ENCODE assay signal across 8 cellular contexts in genomic region chr20:36835453-36836198, GRCh38. TPM values are rescaled to one million over a fixed set of nuclear protein-coding genes. Genes with fewer than 3 reads are reported as not detected.
DNase-seq lines count a peak whose midpoint lies in the region.

No MANE protein-coding gene starts in this region.

- no CpG with 5 or more reads among the region's 28 CpGs for WGBS in neuronal stem cell (ENCODE audit: extremely low coverage in 2 of 2, insufficient read length in 2 of 2, insufficient replicate concordance in 1 of 2), 2 donors

- H3K4me1 ChIP-seq in neuronal stem cell (ENCODE audit: control insufficient read depth in 2 of 2, insufficient read depth in 1 of 2, low read depth in 1 of 2, low read length in 2 of 2) (peaks cover 10 to 11% of the 10 kb centered on the region in 2 donors), stomach smooth muscle (ENCODE audit: control insufficient read depth, insufficient read depth, low read length) (peaks cover 56% of the 10 kb centered on the region)

- H3K4me3 ChIP-seq in MG63: no peak overlapping the region
- peak overlapping the region in 1 of 2 donors; percentile 35 for H3K4me3 ChIP-seq in neuronal stem cell (ENCODE audit: low read length in 2 of 2)
- H3K4me3 ChIP-seq in stomach smooth muscle (ENCODE audit: low read length in 2 of 2): peak overlapping the region; percentile 7 to 60

- no peak overlapping the region for H4K91ac ChIP-seq in neuronal stem cell (ENCODE audit: low read depth, low read length, poor library complexity)

- peak overlapping the region; percentile 23 for H3K23ac ChIP-seq in neuronal stem cell (ENCODE audit: low read depth, low read length, poor library complexity)

- no peak overlapping the region for H2BK120ac ChIP-seq in neuronal stem cell (ENCODE audit: low read depth, low read length)

- peak overlapping the region; percentile 69 for H2AFZ ChIP-seq in neuronal stem cell (ENCODE audit: low read length)

- peak overlapping the region; percentile 72 for H2AK5ac ChIP-seq in neuronal stem cell (ENCODE audit: low read depth, low read length)

- peak overlapping the region; percentile 82 for H3K18ac ChIP-seq in neuronal stem cell (ENCODE audit: low read length)

- H3K9me3 ChIP-seq in MG63: no peaks in the 10 kb centered on the region
- peaks cover 0 to 2% of the 10 kb centered on the region in 2 donors for H3K9me3 ChIP-seq in neuronal stem cell (replicated peaks in 1 of 2; ENCODE audit: control insufficient read depth in 2 of 2, insufficient read depth in 1 of 2, low read depth in 1 of 2, low read length in 2 of 2)
- no peaks in the 10 kb centered on the region for H3K9me3 ChIP-seq in stomach smooth muscle (ENCODE audit: control insufficient read depth in 2 of 2, low read length in 2 of 2)

- H3K4ac ChIP-seq in neuronal stem cell (ENCODE audit: low read length): no peak overlapping the region

- H2BK5ac ChIP-seq in neuronal stem cell (ENCODE audit: low read length): peak overlapping the region; percentile 46

- no peaks in the 10 kb centered on the region for H3K27me3 ChIP-seq in MG63
- no peaks in the 10 kb centered on the region for H3K27me3 ChIP-seq in neuronal stem cell (ENCODE audit: control insufficient read depth in 3 of 3, insufficient read depth in 3 of 3, low read depth in 1 of 3, low read length in 3 of 3)
- no peaks in the 10 kb centered on the region for H3K27me3 ChIP-seq in stomach smooth muscle (ENCODE audit: control insufficient read depth in 1 of 2, insufficient read depth in 2 of 2, low read length in 2 of 2)

- peak overlapping the region; percentile 64 for H3K9ac ChIP-seq in neuronal stem cell (ENCODE audit: low read depth, low read length, poor library complexity)
- H3K9ac ChIP-seq in stomach smooth muscle (ENCODE audit: low read length in 2 of 2): peak overlapping the region; percentile 58 to 72

- peak; percentile 96 for DNase-seq in Daoy (ENCODE audit: low read depth)
- peak; percentile 93 for DNase-seq in H4 (ENCODE audit: low spot score)
- DNase-seq in MG63: peak; percentile 98
- DNase-seq in SIG-M5 (lab: John Stamatoyannopoulos, UW): peak; percentile 69
- DNase-seq in activated gamma-delta T cell treated with anti-CD3 and anti-CD28 coated beads, Interleukin-2, amount 50 U/mL, for 16 hours (ENCODE audit: low read depth): peak; percentile 57
- peak; percentile 83 for DNase-seq in foreskin melanocyte
- peak; percentile 84 for DNase-seq in neuronal stem cell (ENCODE audit: low spot score)

- peaks cover 7% of the 10 kb centered on the region for H3K79me1 ChIP-seq in neuronal stem cell (ENCODE audit: low read depth, low read length)

- H4K8ac ChIP-seq in neuronal stem cell (ENCODE audit: low read depth, low read length): no peak overlapping the region

- H3K14ac ChIP-seq in neuronal stem cell (ENCODE audit: low read length): no peak overlapping the region

- no peak overlapping the region for H2BK12ac ChIP-seq in neuronal stem cell (ENCODE audit: low read length)

- peak overlapping the region; percentile 40 for H2BK15ac ChIP-seq in neuronal stem cell (ENCODE audit: low read length)

- H3K4me2 ChIP-seq in neuronal stem cell (ENCODE audit: insufficient read depth, low read length, poor library complexity, severe bottlenecking): no peak overlapping the region

- H3K36me3 ChIP-seq in MG63 (peaks cover 56% of the 10 kb centered on the region), neuronal stem cell (replicated peaks in 1 of 2; ENCODE audit: control insufficient read depth in 2 of 2, insufficient read depth in 2 of 2, low read length in 2 of 2) (peaks cover 13 to 52% of the 10 kb centered on the region in 2 donors), stomach smooth muscle (ENCODE audit: control insufficient read depth in 2 of 2, insufficient read depth in 2 of 2, low read length in 2 of 2) (peaks cover 0 to 12% of the 10 kb centered on the region in 2 donors)

- H3K27ac ChIP-seq in neuronal stem cell (replicated peaks; ENCODE audit: low read length): peak overlapping the region; percentile 77
- H3K27ac ChIP-seq in stomach smooth muscle (ENCODE audit: low read length): peak overlapping the region; percentile 88

RNA-seq across cellular contexts. Expression of gene TLDC2, which starts 40.3 kb away (rescaled TPM):
- total RNA-seq in Daoy (2014; rRNA removed; shearing (Covaris generic)): not detected in 2 replicates
- total RNA-seq in H4 (2014; rRNA removed; shearing (Covaris generic)): not detected in 2 replicates
- total RNA-seq in MG63 (2014; rRNA removed; shearing (Covaris generic); ENCODE audit: low replicate concordance): not detected in 2 replicates
- polyA plus RNA-seq in neuronal stem cell (2013, experiment 1 of 2): 0.99 TPM
- 1.00 TPM for polyA plus RNA-seq in neuronal stem cell (2013, experiment 2 of 2)
